18 cellular contexts compared by ENCODE assay signal in the genomic region with DNA sequence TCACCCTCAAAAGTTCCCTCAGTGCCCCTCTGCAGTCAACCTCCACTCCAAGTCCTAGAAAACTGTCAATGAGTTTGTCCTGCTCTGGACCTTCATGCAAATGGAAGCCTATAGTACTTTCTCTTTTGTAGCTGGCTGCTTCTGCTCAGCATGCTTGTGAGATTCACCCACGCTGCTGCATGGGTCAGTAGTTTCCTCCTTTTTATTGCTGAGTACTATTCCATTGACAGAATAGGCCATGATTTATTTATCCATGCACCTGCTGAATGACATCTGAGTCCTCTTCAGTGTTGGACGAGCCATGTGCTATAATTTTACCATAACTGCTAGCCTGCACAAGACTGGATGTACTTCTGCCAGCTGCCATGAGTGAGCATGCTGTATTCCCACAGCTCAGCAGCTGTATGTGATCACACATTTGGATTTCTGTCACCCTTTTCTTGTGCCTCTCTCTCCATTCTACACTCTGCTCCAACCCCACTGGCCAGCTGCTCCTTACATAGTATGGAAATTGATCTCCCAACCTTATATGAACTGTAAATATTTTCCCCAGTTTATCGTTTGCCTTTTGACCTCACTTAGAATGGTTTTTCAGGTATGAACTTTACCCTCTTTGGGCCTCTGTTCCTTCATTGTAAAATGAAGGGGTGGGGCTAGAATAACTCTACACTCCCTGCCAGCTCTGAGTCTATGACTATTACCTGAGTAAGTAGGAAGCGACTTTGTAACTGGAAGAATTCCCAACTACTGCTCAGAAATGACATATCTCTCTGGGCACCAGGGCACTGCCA. TPM values are rescaled to one million over a fixed set of nuclear protein-coding genes. Genes with fewer than 3 reads are reported as not detected.
DNase-seq lines count a peak whose midpoint lies in the region; ATAC-seq and TF ChIP-seq lines count a peak whose summit lies in the region.
"Had no signal": no experiment of that assay in that cellular context is flagged by ENCODE, and none has a peak within 500 bp of the region (broad histone marks: within the 10 kb centered on the region; RNA-seq: fewer than 3 reads in every experiment).

No MANE protein-coding gene starts in this region.

- TF ChIP-seq CTCF in mammary epithelial cell (conservative IDR thresholded peaks at IDR 0.05 in 1 of 2, IDR thresholded peaks at IDR 0.05 in 1 of 2; ENCODE audit: extremely low read depth in 1 of 2, insufficient read depth in 1 of 2, low read depth in 1 of 2, low read length in 2 of 2), result no peak

- peaks cover 12 to 22% (median 18%) of the 10 kb centered on the region in 4 donors for H3K4me1 Mint-ChIP-seq in CD4-positive, alpha-beta memory T cell

- no peaks in the 10 kb centered on the region for H3K9me3 Mint-ChIP-seq in CD4-positive, alpha-beta memory T cell
- H3K9me3 Mint-ChIP-seq: natural killer cell had no signal

- peak; percentile 44 for DNase-seq in Caki2 (ENCODE audit: low read depth)
- DNase-seq in HuH-7 (ENCODE audit: low spot score), result peak; percentile 49
- DNase-seq in mammary epithelial cell, result peak; percentile 82
- DNase-seq in mucosa of gallbladder (ENCODE audit: low spot score), result peak; percentile 39
- no peak for DNase-seq in GDM1 (lab: John Stamatoyannopoulos, UW)
- DNase-seq in NCI-H1048 (lab: John Stamatoyannopoulos, UW), result no peak
- no peak for DNase-seq in CD4-positive, alpha-beta memory T cell
- DNase-seq: activated CD4-positive, alpha-beta T cell treated with anti-CD3 and anti-CD28 coated beads, Interleukin-2, amount 50 U/mL, for 1 hour; effector CD4-positive, alpha-beta T cell; GF-D8; kidney; natural killer cell; NCI-H2227 treated with DMSO at 0.1 percent for 48 hours; stimulated activated naive CD8-positive, alpha-beta T cell treated with anti-CD3 and anti-CD28 coated beads, Interleukin-15, Interleukin-2, amounts not matched to agents 100 U/mL and 50 U/mL, for 24 hours had no signal

- BruUV-seq in mammary epithelial cell (replicated peaks; lab: Mats Ljungman, UMichigan), result no TSS peak

- H3K79me2 ChIP-seq in mammary epithelial cell (ENCODE audit: insufficient read depth, low read length), result peaks cover 76% of the 10 kb centered on the region

- 61% methylated on average over 4 of the region's 4 CpGs for WGBS in mammary epithelial cell (ENCODE audit: low coverage, missing lambda C conversion rate)

- CTCF ChIA-PET in mammary epithelial cell (lab: Charles Lee; ENCODE audit: low non-redundant PET), result interaction anchor here (1.2 kb wide), 1 partner anchor 80 kb away, joined by 10 read pairs; no protein-coding TSS in a partner anchor
- CTCF ChIA-PET in CD4-positive, alpha-beta memory T cell (lab: Charles Lee; ENCODE audit: partially characterized antibody), result interaction anchor here (0.6 to 1.9 kb wide), 2 partner anchors 9 to 1249 kb away, joined by 3 to 6 read pairs; no protein-coding TSS in a partner anchor

- H3K4me2 ChIP-seq in mammary epithelial cell (ENCODE audit: insufficient read depth, low read depth, low read length), result no peak overlapping the region

- peaks cover 61% of the 10 kb centered on the region for H3K4me1 ChIP-seq in mammary epithelial cell (ENCODE audit: insufficient read depth, low read length)
- peaks cover 18% of the 10 kb centered on the region for H3K4me1 ChIP-seq in CD4-positive, alpha-beta memory T cell (ENCODE audit: insufficient read depth, low read length)

- POLR2A ChIA-PET in CD4-positive, alpha-beta memory T cell (lab: Charles Lee; ENCODE audit: partially characterized antibody), result interaction anchor here (1.1 kb wide), 1 partner anchor 47 kb away, joined by 3 read pairs; no protein-coding TSS in a partner anchor

- H4K20me1 ChIP-seq in mammary epithelial cell (ENCODE audit: insufficient read depth, low read length), result no peaks in the 10 kb centered on the region

- H2AFZ ChIP-seq in mammary epithelial cell (ENCODE audit: low read depth, low read length), result no peak overlapping the region

- dilution Hi-C loops in mammary epithelial cell (cut with HindIII; ENCODE audit: low sequenced_read_pairs), result loop anchor here (5.0 kb wide), 1 partner anchor 32 kb away; no protein-coding TSS in a partner anchor

- no peak overlapping the region for H3K4me3 Mint-ChIP-seq in CD4-positive, alpha-beta memory T cell
- H3K4me3 Mint-ChIP-seq: natural killer cell had no signal

- no peaks in the 10 kb centered on the region for H3K27me3 ChIP-seq in mammary epithelial cell (ENCODE audit: insufficient read depth, low read length)
- H3K27me3 ChIP-seq in CD4-positive, alpha-beta memory T cell (ENCODE audit: insufficient read depth, low read length), result no peaks in the 10 kb centered on the region
- H3K27me3 ChIP-seq: BLaER1 treated with 17β-estradiol and CSF1 and Interleukin-3, amounts not matched to agents 10 nM and 100 nM had no signal

- intact Hi-C loops in mammary epithelial cell (cut with micrococcal nuclease), result loop anchor here (1.0 to 10.0 kb wide), 4 partner anchors 14 to 555 kb away; no protein-coding TSS in a partner anchor
- intact Hi-C loops in CD4-positive, alpha-beta memory T cell (cut with micrococcal nuclease), result no loop called here

- ATAC-seq in GM19455 (IDR thresholded peaks at IDR 0.05; ENCODE audit: unreplicated experiment), result no peak
- ATAC-seq: natural killer cell; sciatic nerve; stimulated activated naive CD8-positive, alpha-beta T cell treated with anti-CD3 and anti-CD28 coated beads, Interleukin-15, Interleukin-2, amounts not matched to agents 100 U/mL and 50 U/mL, for 24 hours had no signal

- in situ Hi-C loops in Caki2 (cut with HindIII; ENCODE audit: low pct_unique_long_range_greater_than_20kb, low sequenced_read_pairs), result no loop called here
- in situ Hi-C loops in mammary epithelial cell (cut with MboI; ENCODE audit: low sequenced_read_pairs in 2 of 2), result no loop called here

- H3K27me3 Mint-ChIP-seq in CD4-positive, alpha-beta memory T cell, result peaks cover 2 to 6% of the 10 kb centered on the region in 2 donors

- H3K9ac ChIP-seq in mammary epithelial cell (ENCODE audit: insufficient read depth, low read length), result no peak overlapping the region
- H3K9ac ChIP-seq: BLaER1 treated with 17β-estradiol and CSF1 and Interleukin-3, amounts not matched to agents 10 nM and 100 nM had no signal

- H3K27ac Mint-ChIP-seq in CD4-positive, alpha-beta memory T cell, result no peak overlapping the region
- H3K27ac Mint-ChIP-seq: natural killer cell had no signal

- no peaks in the 10 kb centered on the region for H3K36me3 Mint-ChIP-seq in CD4-positive, alpha-beta memory T cell
- H3K36me3 Mint-ChIP-seq: natural killer cell had no signal

- H3K36me3 ChIP-seq in mammary epithelial cell (ENCODE audit: insufficient read depth, low read length), result peaks cover 31% of the 10 kb centered on the region
- H3K36me3 ChIP-seq in CD4-positive, alpha-beta memory T cell (ENCODE audit: insufficient read depth, low read length), result no peaks in the 10 kb centered on the region
- H3K36me3 ChIP-seq: BLaER1 treated with 17β-estradiol and CSF1 and Interleukin-3, amounts not matched to agents 10 nM and 100 nM had no signal

- H3K9me3 ChIP-seq in mammary epithelial cell (replicated peaks; ENCODE audit: insufficient read depth, low read length), result no peaks in the 10 kb centered on the region
- no peaks in the 10 kb centered on the region for H3K9me3 ChIP-seq in CD4-positive, alpha-beta memory T cell (ENCODE audit: control insufficient read depth in 1 of 2, low read length in 2 of 2)
- H3K9me3 ChIP-seq: BLaER1 treated with 17β-estradiol and CSF1 and Interleukin-3, amounts not matched to agents 10 nM and 100 nM had no signal

- H3K27ac ChIP-seq in mammary epithelial cell (ENCODE audit: insufficient read depth, low read depth, low read length), result peak overlapping the region; percentile 53
- H3K27ac ChIP-seq in CD4-positive, alpha-beta memory T cell (ENCODE audit: low read depth, low read length), result no peak overlapping the region
- H3K27ac ChIP-seq: BLaER1 treated with 17β-estradiol and CSF1 and Interleukin-3, amounts not matched to agents 10 nM and 100 nM had no signal

- no peak overlapping the region for H3K4me3 ChIP-seq in mammary epithelial cell (replicated peaks in 1 of 3; ENCODE audit: insufficient read depth in 1 of 3, low read depth in 2 of 3, low read length in 3 of 3)
- no peak overlapping the region for H3K4me3 ChIP-seq in CD4-positive, alpha-beta memory T cell (ENCODE audit: low read length in 2 of 2)
- H3K4me3 ChIP-seq: BLaER1 treated with 17β-estradiol and CSF1 and Interleukin-3, amounts not matched to agents 10 nM and 100 nM had no signal

RNA-seq across cellular contexts. Expression of a gene that starts 26.2 kb away (rescaled TPM):
- total RNA-seq in Caki2 (2014; rRNA removed; shearing (Covaris generic); ENCODE audit: low replicate concordance), result 11.3 and 11.4 TPM in 2 replicates
- total RNA-seq in mammary epithelial cell (100 to 1,000 TPM; 126 to 271 TPM), mucosa of gallbladder (42.4 TPM)
- polyA plus RNA-seq in mammary epithelial cell, result 138 TPM
- 432 TPM for polyA minus RNA-seq in mammary epithelial cell
- under 1 TPM; 0.35 to 0.44 TPM for total RNA-seq in CD4-positive, alpha-beta memory T cell
- polyA plus RNA-seq in CD4-positive, alpha-beta memory T cell, result under 1 TPM; 0.24 to 0.60 TPM
- total RNA-seq: OCI-LY7 had no signal

Comparison
In these comparisons a context has a peak if more than half of its experiments do, and no peak if none do; other contexts are left out.
1. DNase-seq: peak in Caki2 (single experiment), HuH-7 (single experiment), mammary epithelial cell (single experiment) and mucosa of gallbladder (single experiment); none in GDM1 (single experiment), NCI-H1048 (single experiment) and CD4-positive, alpha-beta memory T cell (0 of 5).